Comparison of ENCODE assay signal across 10 cellular contexts in the genomic region with DNA sequence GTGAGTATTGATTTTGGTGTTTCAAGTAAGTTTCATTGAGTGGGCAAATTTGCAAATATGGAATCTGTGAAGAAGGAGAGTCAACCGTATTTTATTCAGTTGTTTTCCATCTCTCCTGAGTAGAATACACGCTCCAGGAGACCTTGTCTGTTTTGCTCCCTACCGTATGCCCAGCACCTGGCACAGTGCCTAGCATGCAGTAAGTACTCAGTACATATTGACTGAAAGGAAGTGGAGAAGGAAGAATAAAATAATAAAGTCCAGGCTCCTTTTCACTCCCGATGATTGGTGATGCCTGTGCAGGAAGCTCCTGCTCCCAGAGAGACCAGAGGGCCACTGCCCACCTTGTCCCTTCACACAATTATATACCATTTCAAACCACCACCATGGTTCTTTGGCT. TPM values are rescaled to one million over a fixed set of nuclear protein-coding genes. Genes with fewer than 3 reads are reported as not detected.
DNase-seq lines count a peak whose midpoint lies in the region; ATAC-seq and TF ChIP-seq lines count a peak whose summit lies in the region.
"Had no signal": no experiment of that assay in that cellular context is flagged by ENCODE, and none has a peak within 500 bp of the region (broad histone marks: within the 10 kb centered on the region; RNA-seq: fewer than 3 reads in every experiment).

No MANE protein-coding gene starts in this region.

- TF ChIP-seq CTCF in Calu3 (IDR thresholded peaks at IDR 0.05; ENCODE audit: unreplicated experiment) (no peak), lung (IDR thresholded peaks at IDR 0.05; ENCODE audit: control extremely low read depth, extremely low read depth) (no peak), GM10266 (IDR thresholded peaks at IDR 0.05; ENCODE audit: control insufficient read depth, insufficient read depth, low read depth, missing control alignments) (no peak), left ventricle myocardium inferior (IDR thresholded peaks at IDR 0.05; ENCODE audit: borderline replicate concordance) (no peak)

- H3K9me3 Mint-ChIP-seq in Calu3 (ENCODE audit: low read depth, unreplicated experiment), result no peaks in the 10 kb centered on the region

- H3K27me3 ChIP-seq in lung (ENCODE audit: control insufficient read depth, insufficient read depth) (no peaks in the 10 kb centered on the region), left ventricle myocardium inferior (ENCODE audit: low read depth) (peaks cover 33% of the 10 kb centered on the region)

- H3K27ac ChIP-seq in lung (ENCODE audit: low read depth in 1 of 2, low read length in 1 of 2), result no peak overlapping the region
- no peak overlapping the region for H3K27ac ChIP-seq in left ventricle myocardium inferior (replicated peaks)

- H3K36me3 ChIP-seq in lung (ENCODE audit: control insufficient read depth in 2 of 2, insufficient read depth in 2 of 2, low read length in 2 of 2) (no peaks in the 10 kb centered on the region), left ventricle myocardium inferior (no peaks in the 10 kb centered on the region)

- H3K4me1 ChIP-seq in lung (ENCODE audit: control insufficient read depth in 2 of 2, insufficient read depth in 2 of 2, low read length in 2 of 2) (peaks cover 0 to 2% of the 10 kb centered on the region in 2 donors), left ventricle myocardium inferior (no peaks in the 10 kb centered on the region)

- peak overlapping the region; percentile 81 for H3K27ac Mint-ChIP-seq in Calu3 (ENCODE audit: unreplicated experiment)

- no peak for ATAC-seq in lung (ENCODE audit: insufficient read depth, low FRiP score)

- H3K4me3 Mint-ChIP-seq in Calu3 (ENCODE audit: low read depth, unreplicated experiment), result peak overlapping the region; percentile 41

- intact Hi-C loops in Calu3 (cut with micrococcal nuclease; ENCODE audit: unreplicated experiment), result loop anchor here (1.0 kb wide), 1 partner anchor 36 kb away; no protein-coding TSS in a partner anchor
- intact Hi-C loops in left ventricle myocardium inferior (cut with micrococcal nuclease), result no loop called here

- no peaks in the 10 kb centered on the region for H3K27me3 Mint-ChIP-seq in Calu3 (ENCODE audit: unreplicated experiment)

- peaks cover 11% of the 10 kb centered on the region for H3K36me3 Mint-ChIP-seq in Calu3 (ENCODE audit: insufficient read depth, unreplicated experiment)

- no peak overlapping the region for H3K4me3 ChIP-seq in lung
- H3K4me3 ChIP-seq in left ventricle myocardium inferior, result no peak overlapping the region

- CTCF ChIA-PET in Calu3 (lab: Charles Lee), result interaction anchor here (0.6 to 2.4 kb wide), 4 partner anchors 11 to 300 kb away, joined by 4 to 11 read pairs (median 6); partner anchors contain the start of genes DTL and INTS7

- BruUV-seq in Calu3 (replicated peaks; lab: Mats Ljungman, UMichigan), result no TSS peak

- 40 to 62% methylated on average over 4 of the region's 4 CpGs for WGBS in lung, 2 donors

- H3K9me3 ChIP-seq in lung (ENCODE audit: control insufficient read depth in 2 of 2, insufficient read depth in 1 of 2, low read length in 1 of 2) (no peaks in the 10 kb centered on the region), left ventricle myocardium inferior (replicated peaks) (no peaks in the 10 kb centered on the region)

- peaks cover 63% of the 10 kb centered on the region for H3K4me1 Mint-ChIP-seq in Calu3 (ENCODE audit: low read depth, unreplicated experiment)

- DNase-seq in Calu3 (peak; percentile 57), NCI-H187 treated with DMSO at 0.1 percent for 48 hours (lab: John Stamatoyannopoulos, UW) (peak; percentile 31), SHP77 (lab: John Stamatoyannopoulos, UW) (peak; percentile 58 to 61), lung (ENCODE audit: low spot score) (peak; percentile 40), GM10266 (ENCODE audit: extremely low spot score) (no peak), T-helper 9 cell (no peak), occipital lobe (lab: John Stamatoyannopoulos, UW) (no peak), left ventricle myocardium inferior (no peak)
- DNase-seq: GOT3, SIG-M5 had no signal

RNA-seq across cellular contexts. Expression of gene NEK2, which starts 59.4 kb away (rescaled TPM):
- total RNA-seq in Calu3 (2022) (32.7 and 43.2 TPM in 2 replicates), lung (1 to 10 TPM in 1 of 2 donors, under 1 TPM in 1; 0.61 to 5.9 TPM), occipital lobe (3.3 TPM), left ventricle myocardium inferior (0.19 TPM)
- under 1 TPM; 0.69 to 0.97 TPM for polyA plus RNA-seq in lung

Comparison
In these comparisons a context has a peak if more than half of its experiments do, and no peak if none do; other contexts are left out.
1. DNase-seq: peak in Calu3 (single experiment), NCI-H187 treated with DMSO at 0.1 percent for 48 hours (single experiment), SHP77 (2 of 2) and lung (single experiment); none in GM10266 (single experiment), T-helper 9 cell (single experiment), occipital lobe (single experiment) and left ventricle myocardium inferior (single experiment).